Comparison of ENCODE assay signal across 8 cellular contexts in genomic region chr7:105656922-105657521, GRCh38.
A peak's percentile ranks its signal among the peaks of the same experiment; 100 is the strongest.
DNase-seq lines count a peak whose midpoint lies in the region; ATAC-seq and TF ChIP-seq lines count a peak whose summit lies in the region.

No MANE protein-coding gene starts in this region.

- H3K9me3 ChIP-seq in T-helper 17 cell (ENCODE audit: control insufficient read depth, low read length, poor library complexity, severe bottlenecking): no peaks in the 10 kb centered on the region
- no peaks in the 10 kb centered on the region for H3K9me3 ChIP-seq in ascending aorta
- no peaks in the 10 kb centered on the region for H3K9me3 ChIP-seq in lung (ENCODE audit: control insufficient read depth in 2 of 2, insufficient read depth in 1 of 2, low read length in 1 of 2)

- H3K36me3 ChIP-seq in ascending aorta (peaks cover 0 to 6% of the 10 kb centered on the region in 2 donors), lung (ENCODE audit: control insufficient read depth in 2 of 2, insufficient read depth in 2 of 2, low read length in 2 of 2) (peaks cover 0 to 6% of the 10 kb centered on the region in 2 donors)

- DNase-seq in COLO829 (ENCODE audit: low spot score): peak; percentile 65
- DNase-seq in HCEC 1CT: peak; percentile 42
- DNase-seq in T-helper 17 cell: peak; percentile 50 to 72 (median 52)
- DNase-seq in ascending aorta (ENCODE audit: low spot score in 2 of 2): no peak
- no peak for DNase-seq in lung (ENCODE audit: low spot score)
- DNase-seq in stimulated activated naive B cell treated with anti-CD40 and anti-IgM and Interleukin-4, amounts not matched to agents 10 μg/mL and 1 μg/mL and 100 μg/mL, for 72 hours: peak; percentile 39
- DNase-seq in KG1 (lab: John Stamatoyannopoulos, UW): no peak

- no peaks in the 10 kb centered on the region for H3K27me3 ChIP-seq in ascending aorta
- no peaks in the 10 kb centered on the region for H3K27me3 ChIP-seq in lung (ENCODE audit: control insufficient read depth, insufficient read depth)

- peak overlapping the region; percentile 83 for H3K27ac Mint-ChIP-seq in T-helper 17 cell
- no peak overlapping the region for H3K27ac Mint-ChIP-seq in stimulated activated naive B cell treated with anti-CD40 and anti-IgM and Interleukin-4, amounts not matched to agents 10 μg/mL and 1 μg/mL and 100 μg/mL, for 72 hours

- H3K9me3 Mint-ChIP-seq in stimulated activated naive B cell treated with anti-CD40 and anti-IgM and Interleukin-4, amounts not matched to agents 10 μg/mL and 1 μg/mL and 100 μg/mL, for 72 hours: no peaks in the 10 kb centered on the region

- peaks cover 18% of the 10 kb centered on the region for H3K36me3 Mint-ChIP-seq in T-helper 17 cell (ENCODE audit: low read depth)
- H3K36me3 Mint-ChIP-seq in stimulated activated naive B cell treated with anti-CD40 and anti-IgM and Interleukin-4, amounts not matched to agents 10 μg/mL and 1 μg/mL and 100 μg/mL, for 72 hours: peaks cover 35 to 60% of the 10 kb centered on the region in 2 donors

- H3K4me1 ChIP-seq in ascending aorta (peaks cover 0 to 6% of the 10 kb centered on the region in 2 donors), lung (ENCODE audit: control insufficient read depth in 2 of 2, insufficient read depth in 2 of 2, low read length in 2 of 2) (peaks cover 7 to 11% of the 10 kb centered on the region in 2 donors)

- no peaks in the 10 kb centered on the region for H3K27me3 Mint-ChIP-seq in T-helper 17 cell
- no peaks in the 10 kb centered on the region for H3K27me3 Mint-ChIP-seq in stimulated activated naive B cell treated with anti-CD40 and anti-IgM and Interleukin-4, amounts not matched to agents 10 μg/mL and 1 μg/mL and 100 μg/mL, for 72 hours

- H3K27ac ChIP-seq in ascending aorta (no peak overlapping the region), lung (ENCODE audit: low read depth in 1 of 2, low read length in 1 of 2) (no peak overlapping the region)

- no peak overlapping the region for H3K4me3 Mint-ChIP-seq in T-helper 17 cell
- no peak overlapping the region for H3K4me3 Mint-ChIP-seq in stimulated activated naive B cell treated with anti-CD40 and anti-IgM and Interleukin-4, amounts not matched to agents 10 μg/mL and 1 μg/mL and 100 μg/mL, for 72 hours

- WGBS in lung, 2 donors: 75 to 77% methylated on average over 7 of the region's 7 CpGs

- H3K4me3 ChIP-seq in ascending aorta (no peak overlapping the region), lung (no peak overlapping the region)

- intact Hi-C loops in ascending aorta (cut with DNase I): no loop called here

- TF ChIP-seq CTCF in ascending aorta (IDR thresholded peaks at IDR 0.05) (peak in 2 of 3 experiments; percentile 41 to 50), lung (IDR thresholded peaks at IDR 0.05; ENCODE audit: control extremely low read depth, extremely low read depth) (peak; percentile 44)

- peaks cover 16% of the 10 kb centered on the region for H3K4me1 Mint-ChIP-seq in T-helper 17 cell
- peaks cover 6 to 12% of the 10 kb centered on the region in 2 donors for H3K4me1 Mint-ChIP-seq in stimulated activated naive B cell treated with anti-CD40 and anti-IgM and Interleukin-4, amounts not matched to agents 10 μg/mL and 1 μg/mL and 100 μg/mL, for 72 hours

- peak; percentile 86 for ATAC-seq in T-helper 17 cell
- ATAC-seq in lung (ENCODE audit: insufficient read depth, low FRiP score): no peak
- ATAC-seq in stimulated activated naive B cell treated with anti-CD40 and anti-IgM and Interleukin-4, amounts not matched to agents 10 μg/mL and 1 μg/mL and 100 μg/mL, for 72 hours (replicated peaks): peak; percentile 72 to 73
- ATAC-seq in GM19023 (IDR thresholded peaks at IDR 0.05; ENCODE audit: unreplicated experiment): no peak

Comparison
In these comparisons a context has a peak if more than half of its experiments do, and no peak if none do; other contexts are left out.
1. DNase-seq: peak in COLO829 (single experiment), HCEC 1CT (single experiment), T-helper 17 cell (3 of 3) and stimulated activated naive B cell treated with anti-CD40 and anti-IgM and Interleukin-4, amounts not matched to agents 10 μg/mL and 1 μg/mL and 100 μg/mL, for 72 hours (single experiment); none in ascending aorta (0 of 2), lung (single experiment) and KG1 (single experiment).
2. ATAC-seq: peak in T-helper 17 cell (single experiment) and stimulated activated naive B cell treated with anti-CD40 and anti-IgM and Interleukin-4, amounts not matched to agents 10 μg/mL and 1 μg/mL and 100 μg/mL, for 72 hours (2 of 2); none in lung (single experiment) and GM19023 (single experiment).